In genomic region chr4:154433543-154433942, GRCh38 we compare ENCODE assay signal across 39 cellular contexts. TPM values are rescaled to one million over a fixed set of nuclear protein-coding genes. Genes with fewer than 3 reads are reported as not detected.
"Had no signal": no experiment of that assay in that cellular context is flagged by ENCODE, and none has a peak within 500 bp of the region (broad histone marks: within the 10 kb centered on the region; RNA-seq: fewer than 3 reads in every experiment).

No MANE protein-coding gene starts in this region.

- H3K4me3 ChIP-seq: adrenal gland, body of pancreas, cardiac muscle cell, colonic mucosa, esophagus squamous epithelium, gastroesophageal sphincter, heart right ventricle had no signal

- H3K36me3 Mint-ChIP-seq: activated CD8-positive, alpha-beta memory T cell treated with anti-CD3 and anti-CD28 coated beads, Interleukin-2, amount 10 ng/mL, durations not matched to agents 7 days and 5 days; activated naive CD4-positive, alpha-beta T cell treated with anti-CD3 and anti-CD28 coated beads, Interleukin-2, amount 50 U/mL, for 24 hours; activated naive CD8-positive, alpha-beta T cell treated with anti-CD3 and anti-CD28 coated beads for 36 hours had no signal

- H3K27me3 ChIP-seq: adrenal gland, body of pancreas, colonic mucosa, esophagus squamous epithelium, gastroesophageal sphincter had no signal

- H3K27ac ChIP-seq: adrenal gland, body of pancreas, cardiac muscle cell, colonic mucosa, epithelial cell of prostate, esophagus squamous epithelium, gastroesophageal sphincter, heart right ventricle, WERI-Rb-1 had no signal

- ATAC-seq: activated CD4-positive, CD25-positive, alpha-beta regulatory T cell treated with anti-CD3 and anti-CD28 coated beads, Interleukin-2, amount 50 U/mL, for 24 hours; activated CD8-positive, alpha-beta memory T cell treated with anti-CD3 and anti-CD28 coated beads, Interleukin-2, amount 10 ng/mL, durations not matched to agents 7 days and 5 days; activated CD8-positive, alpha-beta T cell treated with anti-CD3 and anti-CD28 coated beads, Interleukin-2, amount 10 ng/mL, durations not matched to agents 7 days and 5 days; activated naive CD8-positive, alpha-beta T cell treated with anti-CD3 and anti-CD28 coated beads, Interleukin-2, amount 50 U/mL, for 24 hours; body of pancreas; gastroesophageal sphincter; heart right ventricle; T-helper 17 cell had no signal

- H3K9me3 ChIP-seq: adrenal gland, body of pancreas, colonic mucosa, esophagus squamous epithelium, gastroesophageal sphincter, heart right ventricle had no signal

- H3K9me3 Mint-ChIP-seq: activated B cell treated with CpG ODN at 0.5 μM for 24 hours; activated naive CD4-positive, alpha-beta T cell treated with anti-CD3 and anti-CD28 coated beads for 36 hours; activated naive CD4-positive, alpha-beta T cell treated with anti-CD3 and anti-CD28 coated beads, Interleukin-2, amount 50 U/mL, for 24 hours; activated naive CD8-positive, alpha-beta T cell treated with anti-CD3 and anti-CD28 coated beads for 36 hours; activated naive CD8-positive, alpha-beta T cell treated with anti-CD3 and anti-CD28 coated beads, Interleukin-2, amount 50 U/mL, for 24 hours; activated T-helper 1 cell treated with anti-CD3 and anti-CD28 coated beads, Interleukin-12 subunit alpha, Interleukin-12 subunit beta, Interleukin-2, Interleukin-4 antibody, amounts not matched to agents 30 ng/mL and 10 ng/mL and 1 ng/mL, durations not matched to agents 14 hours and 24 hours and 36 hours; activated T-helper 2 cell treated with anti-CD3 and anti-CD28 coated beads, Interferon-gamma antibody, Interleukin-2, Interleukin-4, amounts not matched to agents 10 μg/mL and 5 μg/mL and 100 μg/mL, durations not matched to agents 14 hours and 24 hours and 36 hours; T-helper 2 cell treated with Interferon-gamma antibody and Interleukin-4, amounts not matched to agents 5 μg/mL and 100 μg/mL, for 36 hours had no signal

- H3K4me1 ChIP-seq: adrenal gland, body of pancreas, colonic mucosa, esophagus squamous epithelium, gastroesophageal sphincter, heart right ventricle had no signal

- H3K27ac Mint-ChIP-seq: activated B cell treated with CpG ODN at 0.5 μM for 24 hours; activated CD8-positive, alpha-beta memory T cell treated with anti-CD3 and anti-CD28 coated beads, Interleukin-2, amount 10 ng/mL, durations not matched to agents 7 days and 5 days; activated CD8-positive, alpha-beta T cell treated with anti-CD3 and anti-CD28 coated beads, Interleukin-2, amount 10 ng/mL, durations not matched to agents 7 days and 5 days; activated naive CD4-positive, alpha-beta T cell treated with anti-CD3 and anti-CD28 coated beads for 36 hours; activated naive CD4-positive, alpha-beta T cell treated with anti-CD3 and anti-CD28 coated beads, Interleukin-2, amount 50 U/mL, for 24 hours; activated naive CD8-positive, alpha-beta T cell treated with anti-CD3 and anti-CD28 coated beads for 36 hours; activated naive CD8-positive, alpha-beta T cell treated with anti-CD3 and anti-CD28 coated beads, Interleukin-2, amount 50 U/mL, for 24 hours; activated T-helper 1 cell treated with anti-CD3 and anti-CD28 coated beads, Interleukin-12 subunit alpha, Interleukin-12 subunit beta, Interleukin-2, Interleukin-4 antibody, amounts not matched to agents 30 ng/mL and 10 ng/mL and 1 ng/mL, durations not matched to agents 14 hours and 24 hours and 36 hours; activated T-helper 2 cell treated with anti-CD3 and anti-CD28 coated beads, Interferon-gamma antibody, Interleukin-2, Interleukin-4, amounts not matched to agents 10 μg/mL and 5 μg/mL and 100 μg/mL, durations not matched to agents 14 hours and 24 hours and 36 hours; T-helper 17 cell; T-helper 2 cell treated with Interferon-gamma antibody and Interleukin-4, amounts not matched to agents 5 μg/mL and 100 μg/mL, for 36 hours had no signal

- DNase-seq: activated B cell treated with CpG ODN at 0.5 μM for 24 hours; activated CD4-positive, alpha-beta T cell treated with anti-CD3 and anti-CD28 coated beads for 48 hours; activated CD4-positive, alpha-beta T cell treated with anti-CD3 and anti-CD28 coated beads, Interleukin-2, amount 50 U/mL, for 1 hour; activated CD4-positive, alpha-beta T cell treated with anti-CD3 and anti-CD28 coated beads, Interleukin-2, amount 50 U/mL, for 48 hours; activated CD8-positive, alpha-beta memory T cell treated with anti-CD3 and anti-CD28 coated beads, Interleukin-2, amount 10 ng/mL, durations not matched to agents 7 days and 5 days; activated CD8-positive, alpha-beta memory T cell treated with anti-CD3 and anti-CD28 coated beads, Interleukin-2, amount 50 U/mL, for 4 hours; activated CD8-positive, alpha-beta T cell treated with anti-CD3 and anti-CD28 coated beads, Interleukin-2, amount 10 ng/mL, durations not matched to agents 7 days and 5 days; activated effector memory CD4-positive, alpha-beta T cell treated with anti-CD3 and anti-CD28 coated beads, Interleukin-2, amount 50 U/mL, for 16 hours; activated naive CD4-positive, alpha-beta T cell treated with anti-CD3 and anti-CD28 coated beads for 36 hours; activated naive CD8-positive, alpha-beta T cell treated with anti-CD3 and anti-CD28 coated beads for 36 hours; activated naive CD8-positive, alpha-beta T cell treated with anti-CD3 and anti-CD28 coated beads, Interleukin-2, amount 50 U/mL, for 24 hours; activated T-cell treated with anti-CD3 and anti-CD28 coated beads, Interleukin-2, amount 50 U/mL, for 1 hour; activated T-cell treated with anti-CD3 and anti-CD28 coated beads, Interleukin-2, amount 50 U/mL, for 48 hours; adrenal gland; amygdala; aorta; body of pancreas; central memory CD4-positive, alpha-beta T cell; cerebellar nuclear complex; colonic mucosa; effector CD8-positive, alpha-beta T cell; esophagus squamous epithelium; foreskin melanocyte; heart right ventricle; T-helper 17 cell; T1000; WERI-Rb-1 had no signal

- H3K4me3 Mint-ChIP-seq: activated B cell treated with CpG ODN at 0.5 μM for 24 hours; activated CD8-positive, alpha-beta memory T cell treated with anti-CD3 and anti-CD28 coated beads, Interleukin-2, amount 10 ng/mL, durations not matched to agents 7 days and 5 days; activated CD8-positive, alpha-beta T cell treated with anti-CD3 and anti-CD28 coated beads, Interleukin-2, amount 10 ng/mL, durations not matched to agents 7 days and 5 days; activated naive CD4-positive, alpha-beta T cell treated with anti-CD3 and anti-CD28 coated beads for 36 hours; activated naive CD4-positive, alpha-beta T cell treated with anti-CD3 and anti-CD28 coated beads, Interleukin-2, amount 50 U/mL, for 24 hours; activated naive CD8-positive, alpha-beta T cell treated with anti-CD3 and anti-CD28 coated beads for 36 hours; activated naive CD8-positive, alpha-beta T cell treated with anti-CD3 and anti-CD28 coated beads, Interleukin-2, amount 50 U/mL, for 24 hours; activated T-helper 1 cell treated with anti-CD3 and anti-CD28 coated beads, Interleukin-12 subunit alpha, Interleukin-12 subunit beta, Interleukin-2, Interleukin-4 antibody, amounts not matched to agents 30 ng/mL and 10 ng/mL and 1 ng/mL, durations not matched to agents 14 hours and 24 hours and 36 hours; T-helper 17 cell; T-helper 2 cell treated with Interferon-gamma antibody and Interleukin-4, amounts not matched to agents 5 μg/mL and 100 μg/mL, for 36 hours had no signal

- H3K4me1 Mint-ChIP-seq: activated B cell treated with CpG ODN at 0.5 μM for 24 hours; activated CD8-positive, alpha-beta memory T cell treated with anti-CD3 and anti-CD28 coated beads, Interleukin-2, amount 10 ng/mL, durations not matched to agents 7 days and 5 days; activated naive CD4-positive, alpha-beta T cell treated with anti-CD3 and anti-CD28 coated beads, Interleukin-2, amount 50 U/mL, for 24 hours; activated naive CD8-positive, alpha-beta T cell treated with anti-CD3 and anti-CD28 coated beads for 36 hours; activated naive CD8-positive, alpha-beta T cell treated with anti-CD3 and anti-CD28 coated beads, Interleukin-2, amount 50 U/mL, for 24 hours had no signal

- H3K36me3 ChIP-seq: adrenal gland, cardiac muscle cell, colonic mucosa, esophagus squamous epithelium, gastroesophageal sphincter, heart right ventricle, WERI-Rb-1 had no signal

RNA-seq across cellular contexts. Expression of gene DCHS2, which starts 58.1 kb away (rescaled TPM):
- total RNA-seq: activated CD8-positive, alpha-beta memory T cell treated with anti-CD3 and anti-CD28 coated beads for 36 hours; activated CD8-positive, alpha-beta memory T cell treated with anti-CD3 and anti-CD28 coated beads, Interleukin-2, amount 10 ng/mL, durations not matched to agents 7 days and 5 days; activated CD8-positive, alpha-beta T cell treated with anti-CD3 and anti-CD28 coated beads, Interleukin-2, amount 10 ng/mL, durations not matched to agents 7 days and 5 days; activated naive CD4-positive, alpha-beta T cell treated with anti-CD3 and anti-CD28 coated beads for 36 hours; activated naive CD8-positive, alpha-beta T cell treated with anti-CD3 and anti-CD28 coated beads for 36 hours; activated T-helper 1 cell treated with anti-CD3 and anti-CD28 coated beads, Interleukin-12 subunit alpha, Interleukin-12 subunit beta, Interleukin-2, Interleukin-4 antibody, amounts not matched to agents 30 ng/mL and 10 ng/mL and 1 ng/mL, durations not matched to agents 14 hours and 24 hours and 36 hours; activated T-helper 2 cell treated with anti-CD3 and anti-CD28 coated beads, Interferon-gamma antibody, Interleukin-2, Interleukin-4, amounts not matched to agents 10 μg/mL and 5 μg/mL and 100 μg/mL, durations not matched to agents 14 hours and 24 hours and 36 hours; endothelial cell of umbilical vein; fibroblast of lung; glomerular endothelial cell had no signal
